Comparison of ENCODE assay signal across 1 cellular context in the genomic region with DNA sequence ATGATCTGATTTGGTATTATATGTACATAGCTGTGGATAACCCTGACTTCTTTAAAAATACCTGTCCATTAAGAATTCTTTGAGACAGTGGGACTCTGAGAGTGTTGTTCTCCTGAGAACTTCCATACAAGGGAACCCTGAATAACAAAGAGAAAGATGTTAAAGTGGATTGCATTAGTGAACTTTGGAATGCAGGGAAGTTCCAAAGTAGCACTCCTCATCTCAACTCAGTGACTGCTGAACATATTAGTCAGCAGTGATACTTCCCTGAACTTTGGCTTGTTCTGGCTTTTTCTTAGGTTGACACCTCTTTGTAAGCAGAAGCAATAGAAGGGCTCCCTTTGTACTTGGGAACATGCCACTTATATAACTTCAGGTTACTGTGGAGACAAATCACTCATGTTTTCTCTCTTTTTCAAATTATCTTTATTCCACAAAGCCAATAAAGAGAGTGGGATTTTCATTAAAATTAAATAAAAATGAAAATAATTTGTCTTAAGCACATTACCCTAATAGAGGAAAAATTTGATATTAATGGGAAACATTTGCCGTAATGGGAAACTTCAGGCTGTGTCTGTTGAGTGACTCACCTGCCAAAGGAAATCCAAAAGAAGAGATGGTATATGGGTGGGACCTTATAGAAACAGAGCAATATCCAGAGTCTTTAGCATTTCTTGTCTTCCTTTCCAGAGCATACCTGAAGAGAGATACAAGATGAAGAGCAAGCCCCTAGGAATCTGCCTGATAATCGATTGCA.
A peak's percentile ranks its signal among the peaks of the same experiment; 100 is the strongest.
TF ChIP-seq lines count a peak whose summit lies in the region.

No MANE protein-coding gene starts in this region.

TF ChIP-seq in HCT116, 20 proteins besides CTCF, POLR2A, EP300 and RAD21 (continued from another document):
- TF ChIP-seq POLR2AphosphoS5 (IDR thresholded peaks at IDR 0.05; ENCODE audit: low read depth, low read length) = peak; percentile 16; the same call in 1 of the 2 replicates
